ENCODE assay signal across 20 cellular contexts in genomic region chr19:5113101-5113557, GRCh38.
A peak's percentile ranks its signal among the peaks of the same experiment; 100 is the strongest.
DNase-seq lines count a peak whose midpoint lies in the region; FAIRE-seq and TF ChIP-seq lines count a peak whose summit lies in the region.
"Had no signal": no experiment of that assay in that cellular context is flagged by ENCODE, and none has a peak within 500 bp of the region (broad histone marks: within the 10 kb centered on the region; RNA-seq: fewer than 3 reads in every experiment).

No MANE protein-coding gene starts in this region.

- FAIRE-seq in H1 (lab: Jason Lieb, UNC): no peak
- FAIRE-seq: frontal cortex, GM18507, kidney had no signal

- H3K4me3 ChIP-seq in H1 (ENCODE audit: extremely low read depth in 1 of 4, insufficient read depth in 2 of 4, low read depth in 3 of 4, low read length in 4 of 4) (no peak overlapping the region), neuronal stem cell (ENCODE audit: low read length in 2 of 2) (no peak overlapping the region), coronary artery (no peak overlapping the region)
- H3K4me3 ChIP-seq: BLaER1 had no signal

- H4K91ac ChIP-seq in H1 (replicated peaks; ENCODE audit: insufficient read length, low read length): peak overlapping the region; percentile 75
- no peak overlapping the region for H4K91ac ChIP-seq in neuronal stem cell (ENCODE audit: low read depth, low read length, poor library complexity)

- 27% methylated on average over 9 of the region's 10 CpGs; no CpG with 5 or more reads in 1 of the 2 experiments for WGBS in H1 (ENCODE audit: extremely low coverage in 1 of 2, insufficient coverage in 1 of 2, insufficient read length in 1 of 2, insufficient replicate concordance in 2 of 2, low coverage in 1 of 2, low lambda C conversion rate in 2 of 2, missing lambda C conversion rate in 1 of 2), 2 experiments
- WGBS in neuronal stem cell (ENCODE audit: extremely low coverage in 2 of 2, insufficient read length in 2 of 2, insufficient replicate concordance in 1 of 2), 2 donors: no CpG with 5 or more reads among the region's 10 CpGs

- no peaks in the 10 kb centered on the region for H3K79me2 ChIP-seq in H1 (ENCODE audit: control insufficient read depth in 1 of 2, insufficient read depth in 2 of 2, low read length in 2 of 2)

- H2BK20ac ChIP-seq in H1 (ENCODE audit: low read length): no peak overlapping the region

- TF ChIP-seq CTCF in H1 (IDR thresholded peaks at IDR 0.05; ENCODE audit: control extremely low read depth in 1 of 3, insufficient read depth in 1 of 3, low read depth in 1 of 3, low read length in 3 of 3) (no peak), coronary artery (IDR thresholded peaks at IDR 0.05) (no peak)

- no peak overlapping the region for H3K56ac ChIP-seq in H1 (replicated peaks; ENCODE audit: insufficient read length, low read depth, low read length)

- CTCF ChIA-PET in H1 (lab: Charles Lee; ENCODE audit: partially characterized antibody): interaction anchor here (0.8 to 9.5 kb wide), 7 partner anchors 12 to 75 kb away, joined by 3 to 73 read pairs (median 4); no protein-coding TSS in a partner anchor

- H3K23ac ChIP-seq in H1 (ENCODE audit: insufficient read length) (no peak overlapping the region), neuronal stem cell (ENCODE audit: low read depth, low read length, poor library complexity) (no peak overlapping the region)

- H2BK5ac ChIP-seq in H1 (ENCODE audit: low read depth, low read length) (peak overlapping the region; percentile 73), neuronal stem cell (ENCODE audit: low read length) (no peak overlapping the region)

- no peak overlapping the region for H2BK120ac ChIP-seq in H1 (replicated peaks; ENCODE audit: low read depth, low read length)
- no peak overlapping the region for H2BK120ac ChIP-seq in neuronal stem cell (ENCODE audit: low read depth, low read length)

- no peak overlapping the region; the same call in 1 of the 2 replicates for H3K27ac ChIP-seq in H1 (ENCODE audit: low read depth, low read length)
- no peak overlapping the region for H3K27ac ChIP-seq in neuronal stem cell (replicated peaks; ENCODE audit: low read length)
- peak overlapping the region in 1 of 2 donors; percentile 74 for H3K27ac ChIP-seq in coronary artery
- H3K27ac ChIP-seq: BLaER1, WERI-Rb-1 had no signal

- H3K4me2 ChIP-seq in H1 (ENCODE audit: insufficient read depth in 1 of 2, low read depth in 2 of 2, low read length in 2 of 2): peak overlapping the region in 1 of 2 experiments; percentile 0; a peak in 1 of 4 replicates
- no peak overlapping the region for H3K4me2 ChIP-seq in neuronal stem cell (ENCODE audit: insufficient read depth, low read length, poor library complexity, severe bottlenecking)
- H3K4me2 ChIP-seq: BLaER1 had no signal

- H4K8ac ChIP-seq in H1 (ENCODE audit: extremely low read depth, insufficient read depth, low read length) (no peak overlapping the region; the same call in 1 of the 2 replicates), neuronal stem cell (ENCODE audit: low read depth, low read length) (no peak overlapping the region)

- H2BK12ac ChIP-seq in H1 (ENCODE audit: low read depth, low read length): no peak overlapping the region
- no peak overlapping the region for H2BK12ac ChIP-seq in neuronal stem cell (ENCODE audit: low read length)

- POLR2A ChIA-PET in H1 (lab: Charles Lee; ENCODE audit: partially characterized antibody): no interaction called here

- no peak for TF ChIP-seq EP300 in H1 (IDR thresholded peaks at IDR 0.05; ENCODE audit: borderline replicate concordance in 1 of 2, low read depth in 2 of 2, low read length in 2 of 2)

- DNase-seq in Daoy (ENCODE audit: low read depth): peak; percentile 63
- DNase-seq in M059J (ENCODE audit: low read depth): peak; percentile 38
- no peak for DNase-seq in H1 (ENCODE audit: low read depth in 1 of 2, low spot score in 2 of 2)
- DNase-seq in neuronal stem cell (ENCODE audit: low spot score): no peak
- no peak for DNase-seq in NCI-H345 (lab: John Stamatoyannopoulos, UW)
- no peak for DNase-seq in coronary artery (ENCODE audit: low spot score)
- DNase-seq in activated CD4-positive, alpha-beta T cell treated with anti-CD3 and anti-CD28 coated beads, Interleukin-2, amount 50 U/mL, for 4 hours: no peak
- DNase-seq in DMS79 treated with DMSO at 0.1 percent for 48 hours (lab: John Stamatoyannopoulos, UW): no peak
- DNase-seq: activated CD8-positive, alpha-beta memory T cell treated with anti-CD3 and anti-CD28 coated beads, Interleukin-2, amount 10 ng/mL, durations not matched to agents 7 days and 5 days; activated naive CD4-positive, alpha-beta T cell treated with anti-CD3 and anti-CD28 coated beads for 36 hours; dermis blood vessel endothelial cell; GOT3; kidney; MM.1S; stimulated activated CD4-positive, alpha-beta T cell treated with anti-CD3 and anti-CD28 coated beads, Interleukin-4, amount 100 ng/mL, for 24 hours; stimulated activated naive B cell treated with anti-CD40 and anti-IgM and Interleukin-4, amounts not matched to agents 10 μg/mL and 1 μg/mL and 100 μg/mL, for 72 hours; WERI-Rb-1 had no signal

- peak overlapping the region; percentile 58 for H4K5ac ChIP-seq in H1 (ENCODE audit: insufficient read length, low read depth, low read length)

- H3K27me3 ChIP-seq in H1 (replicated peaks in 1 of 4; ENCODE audit: control insufficient read depth in 3 of 4, extremely low read depth in 1 of 4, insufficient read depth in 3 of 4, low read length in 3 of 4): no peaks in the 10 kb centered on the region
- H3K27me3 ChIP-seq in neuronal stem cell (ENCODE audit: control insufficient read depth in 3 of 3, insufficient read depth in 3 of 3, low read depth in 1 of 3, low read length in 3 of 3): no peaks in the 10 kb centered on the region
- H3K27me3 ChIP-seq: BLaER1 had no signal

- H2BK15ac ChIP-seq in H1 (ENCODE audit: low read length) (0 out of 2 replicates have a peak overlapping the region, but pooled peaks have one; percentile 61), neuronal stem cell (ENCODE audit: low read length) (no peak overlapping the region)

- H3K36me3 ChIP-seq in H1 (ENCODE audit: control insufficient read depth in 2 of 4, insufficient read depth in 4 of 4, low read length in 3 of 4) (no peaks in the 10 kb centered on the region), neuronal stem cell (replicated peaks in 1 of 2; ENCODE audit: control insufficient read depth in 2 of 2, insufficient read depth in 2 of 2, low read length in 2 of 2) (peaks cover 2 to 45% of the 10 kb centered on the region in 2 donors)

- H2AK5ac ChIP-seq in H1 (ENCODE audit: low read depth, low read length) (peak overlapping the region; percentile 86; the same call in 1 of the 2 replicates), neuronal stem cell (ENCODE audit: low read depth, low read length) (peak overlapping the region; percentile 91)

- TF ChIP-seq RAD21 in H1 (IDR thresholded peaks at IDR 0.05 in 1 of 2, conservative IDR thresholded peaks at IDR 0.05 in 1 of 2; ENCODE audit: low read depth in 2 of 2, low read length in 2 of 2): no peak

- H3K79me1 ChIP-seq in H1 (ENCODE audit: low read depth, low read length) (peaks cover 2% of the 10 kb centered on the region; the same call in 1 of the 2 replicates), neuronal stem cell (ENCODE audit: low read depth, low read length) (no peaks in the 10 kb centered on the region)

- H3K4ac ChIP-seq in H1 (replicated peaks; ENCODE audit: insufficient read length, low read depth, low read length) (peak overlapping the region; percentile 79), neuronal stem cell (ENCODE audit: low read length) (no peak overlapping the region)

- H3K9ac ChIP-seq in H1 (replicated peaks in 1 of 4; ENCODE audit: extremely low read depth in 1 of 4, low read depth in 3 of 4, low read length in 3 of 4) (no peak overlapping the region; a peak in 1 of 7 replicates), neuronal stem cell (ENCODE audit: low read depth, low read length, poor library complexity) (no peak overlapping the region)
- H3K9ac ChIP-seq: BLaER1 had no signal

- peaks cover 0 to 3% of the 10 kb centered on the region in 2 experiments for H4K20me1 ChIP-seq in H1 (replicated peaks in 1 of 2; ENCODE audit: control insufficient read depth in 1 of 2, insufficient read depth in 2 of 2, low read length in 2 of 2)

- TF ChIP-seq POLR2A in H1 (IDR thresholded peaks at IDR 0.05; ENCODE audit: control extremely low read depth in 1 of 2, low read depth in 2 of 2, low read length in 2 of 2): no peak

- no peaks in the 10 kb centered on the region for H3K23me2 ChIP-seq in H1 (ENCODE audit: low read depth, low read length)

- H3K4me1 ChIP-seq in H1 (replicated peaks in 1 of 4; ENCODE audit: control insufficient read depth in 3 of 4, insufficient read depth in 4 of 4, low read length in 3 of 4): peaks cover 0 to 40% (median 26%) of the 10 kb centered on the region in 4 experiments; a peak in 6 of 7 replicates
- H3K4me1 ChIP-seq in neuronal stem cell (ENCODE audit: control insufficient read depth in 2 of 2, insufficient read depth in 1 of 2, low read depth in 1 of 2, low read length in 2 of 2): peaks cover 16 to 27% of the 10 kb centered on the region in 2 donors

- H3K18ac ChIP-seq in H1 (ENCODE audit: extremely low read depth, low read length) (peak overlapping the region; percentile 68), neuronal stem cell (ENCODE audit: low read length) (peak overlapping the region; percentile 88)

- peaks cover 0 to 2% of the 10 kb centered on the region in 2 experiments; a peak in 1 of 4 replicates for H3K9me3 ChIP-seq in H1 (ENCODE audit: insufficient read depth in 2 of 2, low read depth in 1 of 2, low read length in 1 of 2)
- H3K9me3 ChIP-seq in neuronal stem cell (replicated peaks in 1 of 2; ENCODE audit: control insufficient read depth in 2 of 2, insufficient read depth in 1 of 2, low read depth in 1 of 2, low read length in 2 of 2): peaks cover 7 to 8% of the 10 kb centered on the region in 2 donors

- H3K14ac ChIP-seq in H1 (ENCODE audit: insufficient read length): no peak overlapping the region
- no peak overlapping the region for H3K14ac ChIP-seq in neuronal stem cell (ENCODE audit: low read length)

- H2AFZ ChIP-seq in H1 (ENCODE audit: low read length) (no peak overlapping the region), neuronal stem cell (ENCODE audit: low read length) (no peak overlapping the region)

TF ChIP-seq in H1, 55 proteins besides CTCF, POLR2A, EP300 and RAD21:
- TF ChIP-seq KDM5A (IDR thresholded peaks at IDR 0.05; ENCODE audit: low read length) (no peak), JUND (IDR thresholded peaks at IDR 0.05; ENCODE audit: low read length) (peak; percentile 22; the same call in 1 of the 2 replicates), MAX (IDR thresholded peaks at IDR 0.05) (peak; percentile 72), SIN3A (conservative IDR thresholded peaks at IDR 0.05 in 1 of 2, IDR thresholded peaks at IDR 0.05 in 1 of 2; ENCODE audit: low read depth in 1 of 2, low read length in 2 of 2) (no peak), SP2 (IDR thresholded peaks at IDR 0.05; ENCODE audit: low read length) (no peak)

Comparison
In these comparisons a context has a peak if more than half of its experiments do, and no peak if none do; other contexts are left out.
1. DNase-seq: peak in Daoy (single experiment) and M059J (single experiment); none in H1 (0 of 2), neuronal stem cell (single experiment), NCI-H345 (single experiment), coronary artery (single experiment), activated CD4-positive, alpha-beta T cell treated with anti-CD3 and anti-CD28 coated beads, Interleukin-2, amount 50 U/mL, for 4 hours (0 of 2) and DMS79 treated with DMSO at 0.1 percent for 48 hours (single experiment).